In genomic region chr5:53067641-53068040, GRCh38 we compare ENCODE assay signal across 14 cellular contexts.
"Had no signal": no experiment of that assay in that cellular context is flagged by ENCODE, and none has a peak within 500 bp of the region (broad histone marks: within the 10 kb centered on the region; RNA-seq: fewer than 3 reads in every experiment).

No MANE protein-coding gene starts in this region.

- H3K4me2 ChIP-seq: smooth muscle cell had no signal

- ATAC-seq: activated CD4-positive, alpha-beta T cell treated with anti-CD3 and anti-CD28 coated beads for 36 hours; activated CD8-positive, alpha-beta T cell treated with anti-CD3 and anti-CD28 coated beads, Interleukin-2, amount 10 ng/mL, durations not matched to agents 7 days and 5 days; body of pancreas; lower lobe of right lung; naive thymus-derived CD4-positive, alpha-beta T cell; stimulated activated effector memory CD8-positive, alpha-beta T cell treated with anti-CD3 and anti-CD28 coated beads, Interleukin-12 subunit alpha, Interleukin-12 subunit beta, amount 100 ng/mL, for 72 hours had no signal

- DNase-seq: activated CD4-positive, alpha-beta T cell treated with anti-CD3 and anti-CD28 coated beads for 36 hours; activated CD8-positive, alpha-beta memory T cell treated with anti-CD3 and anti-CD28 coated beads, Interleukin-2, amount 50 U/mL, for 48 hours; activated CD8-positive, alpha-beta T cell treated with anti-CD3 and anti-CD28 coated beads, Interleukin-2, amount 10 ng/mL, durations not matched to agents 7 days and 5 days; activated naive CD4-positive, alpha-beta T cell treated with anti-CD3 and anti-CD28 coated beads for 36 hours; body of pancreas; glutamatergic neuron; lower lobe of right lung; naive thymus-derived CD4-positive, alpha-beta T cell; substantia nigra; T-helper 9 cell; trophoblast cell; WERI-Rb-1 had no signal

- H3K4me3 Mint-ChIP-seq: activated CD4-positive, alpha-beta T cell treated with anti-CD3 and anti-CD28 coated beads for 36 hours; activated CD8-positive, alpha-beta T cell treated with anti-CD3 and anti-CD28 coated beads, Interleukin-2, amount 10 ng/mL, durations not matched to agents 7 days and 5 days; activated naive CD4-positive, alpha-beta T cell treated with anti-CD3 and anti-CD28 coated beads for 36 hours; naive thymus-derived CD4-positive, alpha-beta T cell; stimulated activated effector memory CD8-positive, alpha-beta T cell treated with anti-CD3 and anti-CD28 coated beads, Interleukin-12 subunit alpha, Interleukin-12 subunit beta, amount 100 ng/mL, for 72 hours had no signal

- H3K4me3 ChIP-seq: body of pancreas, lower lobe of right lung, smooth muscle cell had no signal

- H3K9me3 Mint-ChIP-seq: activated naive CD4-positive, alpha-beta T cell treated with anti-CD3 and anti-CD28 coated beads for 36 hours; naive thymus-derived CD4-positive, alpha-beta T cell; stimulated activated effector memory CD8-positive, alpha-beta T cell treated with anti-CD3 and anti-CD28 coated beads, Interleukin-12 subunit alpha, Interleukin-12 subunit beta, amount 100 ng/mL, for 72 hours had no signal

- H3K27me3 Mint-ChIP-seq: naive thymus-derived CD4-positive, alpha-beta T cell had no signal

- H3K9me3 ChIP-seq: body of pancreas, lower lobe of right lung had no signal

- H3K36me3 ChIP-seq: WERI-Rb-1 had no signal

- H3K27ac Mint-ChIP-seq: activated CD4-positive, alpha-beta T cell treated with anti-CD3 and anti-CD28 coated beads for 36 hours; activated CD8-positive, alpha-beta T cell treated with anti-CD3 and anti-CD28 coated beads, Interleukin-2, amount 10 ng/mL, durations not matched to agents 7 days and 5 days; activated naive CD4-positive, alpha-beta T cell treated with anti-CD3 and anti-CD28 coated beads for 36 hours; stimulated activated effector memory CD8-positive, alpha-beta T cell treated with anti-CD3 and anti-CD28 coated beads, Interleukin-12 subunit alpha, Interleukin-12 subunit beta, amount 100 ng/mL, for 72 hours had no signal

- H3K27ac ChIP-seq: body of pancreas, lower lobe of right lung, WERI-Rb-1 had no signal

- H3K4me1 ChIP-seq: body of pancreas, lower lobe of right lung had no signal

- H3K27me3 ChIP-seq: body of pancreas had no signal
